ENCODE assay signal across 22 cellular contexts in genomic region chr17:77215281-77215680, GRCh38.
A peak's percentile ranks its signal among the peaks of the same experiment; 100 is the strongest.
DNase-seq lines count a peak whose midpoint lies in the region; ATAC-seq, FAIRE-seq and TF ChIP-seq lines count a peak whose summit lies in the region.
"Had no signal": no experiment of that assay in that cellular context is flagged by ENCODE, and none has a peak within 500 bp of the region (broad histone marks: within the 10 kb centered on the region; RNA-seq: fewer than 3 reads in every experiment).

No MANE protein-coding gene starts in this region.

- no peak overlapping the region for H4K91ac ChIP-seq in H1 (replicated peaks; ENCODE audit: insufficient read length, low read length)

- CTCF ChIA-PET in H1 (lab: Charles Lee; ENCODE audit: partially characterized antibody) = interaction anchor here (0.6 to 5.7 kb wide), 31 partner anchors 8 to 429 kb away, joined by 3 to 31 read pairs (median 3); no protein-coding TSS in a partner anchor

- H4K5ac ChIP-seq in H1 (ENCODE audit: insufficient read length, low read depth, low read length) = no peak overlapping the region

- no peak overlapping the region for H3K4me2 ChIP-seq in H1 (ENCODE audit: insufficient read depth in 1 of 2, low read depth in 2 of 2, low read length in 2 of 2)
- H3K4me2 ChIP-seq: KMS-11, SK-N-SH had no signal

- H3K4me1 ChIP-seq in H1 (replicated peaks in 1 of 4; ENCODE audit: control insufficient read depth in 3 of 4, insufficient read depth in 4 of 4, low read length in 3 of 4) = no peaks in the 10 kb centered on the region; a peak in 1 of 7 replicates
- H3K4me1 ChIP-seq: testis had no signal

- H3K56ac ChIP-seq in H1 (replicated peaks; ENCODE audit: insufficient read length, low read depth, low read length) = no peak overlapping the region

- H2BK5ac ChIP-seq in H1 (ENCODE audit: low read depth, low read length) = no peak overlapping the region

- H2BK12ac ChIP-seq in H1 (ENCODE audit: low read depth, low read length) = no peak overlapping the region

- no peaks in the 10 kb centered on the region for H3K79me2 ChIP-seq in H1 (ENCODE audit: control insufficient read depth in 1 of 2, insufficient read depth in 2 of 2, low read length in 2 of 2)

- peak overlapping the region; percentile 55 to 61 for H3K27ac Mint-ChIP-seq in stimulated activated naive CD8-positive, alpha-beta T cell treated with anti-CD3 and anti-CD28 coated beads, Interleukin-15, amount 100 ng/mL, for 72 hours
- H3K27ac Mint-ChIP-seq: activated CD4-positive, alpha-beta T cell treated with anti-CD3 and anti-CD28 coated beads for 36 hours; activated naive CD8-positive, alpha-beta T cell treated with anti-CD3 and anti-CD28 coated beads, Interleukin-2, amount 10 ng/mL, durations not matched to agents 7 days and 5 days; natural killer cell; T-helper 17 cell had no signal

- intact Hi-C loops in posterior vena cava (cut with DNase I) = no loop called here

- no peak overlapping the region for H2BK20ac ChIP-seq in H1 (ENCODE audit: low read length)

- H3K79me1 ChIP-seq in H1 (ENCODE audit: low read depth, low read length) = no peaks in the 10 kb centered on the region

- no peak overlapping the region for H2AFZ ChIP-seq in H1 (ENCODE audit: low read length)

- H3K14ac ChIP-seq in H1 (ENCODE audit: insufficient read length) = no peak overlapping the region

- H3K27ac ChIP-seq in H1 (ENCODE audit: low read depth, low read length) = no peak overlapping the region
- H3K27ac ChIP-seq: KMS-11, testis had no signal

- no peak overlapping the region for H3K4me3 ChIP-seq in H1 (ENCODE audit: extremely low read depth in 1 of 4, insufficient read depth in 2 of 4, low read depth in 3 of 4, low read length in 4 of 4)
- H3K4me3 ChIP-seq: testis had no signal

- H3K9me3 Mint-ChIP-seq in stimulated activated naive CD8-positive, alpha-beta T cell treated with anti-CD3 and anti-CD28 coated beads, Interleukin-15, amount 100 ng/mL, for 72 hours = no peaks in the 10 kb centered on the region
- H3K9me3 Mint-ChIP-seq: activated naive CD8-positive, alpha-beta T cell treated with anti-CD3 and anti-CD28 coated beads, Interleukin-2, amount 10 ng/mL, durations not matched to agents 7 days and 5 days; central memory CD8-positive, alpha-beta T cell; natural killer cell had no signal

- POLR2A ChIA-PET in H1 (lab: Charles Lee; ENCODE audit: partially characterized antibody) = interaction anchor here (1.0 to 1.3 kb wide), 2 partner anchors 113 to 127 kb away, joined by 3 read pairs; no protein-coding TSS in a partner anchor

- no peaks in the 10 kb centered on the region for H3K27me3 ChIP-seq in H1 (replicated peaks in 1 of 4; ENCODE audit: control insufficient read depth in 3 of 4, extremely low read depth in 1 of 4, insufficient read depth in 3 of 4, low read length in 3 of 4)
- H3K27me3 ChIP-seq: testis had no signal

- no peak for TF ChIP-seq RAD21 in H1 (IDR thresholded peaks at IDR 0.05 in 1 of 2, conservative IDR thresholded peaks at IDR 0.05 in 1 of 2; ENCODE audit: low read depth in 2 of 2, low read length in 2 of 2)

- no peak for ATAC-seq in stimulated activated naive CD8-positive, alpha-beta T cell treated with anti-CD3 and anti-CD28 coated beads, Interleukin-15, amount 100 ng/mL, for 72 hours
- no peak for ATAC-seq in stimulated activated naive CD8-positive, alpha-beta T cell treated with anti-CD3 and anti-CD28 coated beads, Interleukin-15, Interleukin-2, amounts not matched to agents 100 U/mL and 50 U/mL, for 24 hours
- no peak for ATAC-seq in GM18907 (IDR thresholded peaks at IDR 0.05; ENCODE audit: unreplicated experiment)
- ATAC-seq: activated CD4-positive, alpha-beta T cell treated with anti-CD3 and anti-CD28 coated beads for 36 hours had no signal

- TF ChIP-seq CTCF in H1 (IDR thresholded peaks at IDR 0.05; ENCODE audit: control extremely low read depth in 1 of 3, insufficient read depth in 1 of 3, low read depth in 1 of 3, low read length in 3 of 3) = no peak

- peak overlapping the region; percentile 97 for H3K23ac ChIP-seq in H1 (ENCODE audit: insufficient read length)

- no peak for DNase-seq in stimulated activated naive CD8-positive, alpha-beta T cell treated with anti-CD3 and anti-CD28 coated beads, Interleukin-15, amount 100 ng/mL, for 72 hours
- DNase-seq in stimulated activated naive CD8-positive, alpha-beta T cell treated with anti-CD3 and anti-CD28 coated beads, Interleukin-15, Interleukin-2, amounts not matched to agents 100 U/mL and 50 U/mL, for 24 hours = no peak
- no peak for DNase-seq in H1 (ENCODE audit: low read depth in 1 of 2, low spot score in 2 of 2)
- DNase-seq in posterior vena cava (ENCODE audit: low spot score) = peak; percentile 37
- no peak for DNase-seq in activated CD4-positive, CD25-positive, alpha-beta regulatory T cell treated with anti-CD3 and anti-CD28 coated beads, Interleukin-2, amount 50 U/mL, for 72 hours
- no peak for DNase-seq in A172 (ENCODE audit: low spot score)
- no peak for DNase-seq in NCI-H1048 (lab: John Stamatoyannopoulos, UW)
- DNase-seq: activated CD8-positive, alpha-beta memory T cell treated with anti-CD3 and anti-CD28 coated beads for 24 hours; activated gamma-delta T cell; activated naive CD8-positive, alpha-beta T cell treated with anti-CD3 and anti-CD28 coated beads, Interleukin-2, amount 10 ng/mL, durations not matched to agents 7 days and 5 days; natural killer cell; NCI-H146; NCI-H2107; NCI-H446 treated with DMSO at 0.1 percent for 48 hours; stimulated activated CD4-positive, alpha-beta T cell treated with anti-CD3 and anti-CD28 coated beads, Interleukin-4, amount 100 ng/mL, for 1 hour; T-helper 17 cell had no signal

- H4K20me1 ChIP-seq in H1 (replicated peaks in 1 of 2; ENCODE audit: control insufficient read depth in 1 of 2, insufficient read depth in 2 of 2, low read length in 2 of 2) = peaks cover 0 to 10% of the 10 kb centered on the region in 2 experiments

- H3K23me2 ChIP-seq in H1 (ENCODE audit: low read depth, low read length) = peaks cover 4% of the 10 kb centered on the region; the same call in 1 of the 2 replicates

- 92% methylated on average over 16 of the region's 16 CpGs; no CpG with 5 or more reads in 1 of the 2 experiments for WGBS in H1 (ENCODE audit: extremely low coverage in 1 of 2, insufficient coverage in 1 of 2, insufficient read length in 1 of 2, insufficient replicate concordance in 2 of 2, low coverage in 1 of 2, low lambda C conversion rate in 2 of 2, missing lambda C conversion rate in 1 of 2), 2 experiments

- no peak overlapping the region for H2AK5ac ChIP-seq in H1 (ENCODE audit: low read depth, low read length)

- no peak overlapping the region for H2BK120ac ChIP-seq in H1 (replicated peaks; ENCODE audit: low read depth, low read length)

- TF ChIP-seq POLR2A in H1 (IDR thresholded peaks at IDR 0.05; ENCODE audit: control extremely low read depth in 1 of 2, low read depth in 2 of 2, low read length in 2 of 2) = no peak

- no peak overlapping the region for H3K4me3 Mint-ChIP-seq in stimulated activated naive CD8-positive, alpha-beta T cell treated with anti-CD3 and anti-CD28 coated beads, Interleukin-15, amount 100 ng/mL, for 72 hours
- H3K4me3 Mint-ChIP-seq: activated CD4-positive, alpha-beta T cell treated with anti-CD3 and anti-CD28 coated beads for 36 hours; activated naive CD8-positive, alpha-beta T cell treated with anti-CD3 and anti-CD28 coated beads, Interleukin-2, amount 10 ng/mL, durations not matched to agents 7 days and 5 days; central memory CD8-positive, alpha-beta T cell; natural killer cell; T-helper 17 cell had no signal

- FAIRE-seq in H1 (lab: Jason Lieb, UNC) = no peak

- H3K9me3 ChIP-seq in H1 (ENCODE audit: insufficient read depth in 2 of 2, low read depth in 1 of 2, low read length in 1 of 2) = no peaks in the 10 kb centered on the region
- H3K9me3 ChIP-seq: SK-N-SH, testis had no signal

- H4K8ac ChIP-seq in H1 (ENCODE audit: extremely low read depth, insufficient read depth, low read length) = no peak overlapping the region

- no peak overlapping the region for H3K4ac ChIP-seq in H1 (replicated peaks; ENCODE audit: insufficient read length, low read depth, low read length)

- no peak for TF ChIP-seq EP300 in H1 (IDR thresholded peaks at IDR 0.05; ENCODE audit: borderline replicate concordance in 1 of 2, low read depth in 2 of 2, low read length in 2 of 2)

- H3K36me3 ChIP-seq in H1 (ENCODE audit: control insufficient read depth in 2 of 4, insufficient read depth in 4 of 4, low read length in 3 of 4) = peaks cover 9 to 34% (median 26%) of the 10 kb centered on the region in 4 experiments

- no peak overlapping the region for H3K9ac ChIP-seq in H1 (replicated peaks in 1 of 4; ENCODE audit: extremely low read depth in 1 of 4, low read depth in 3 of 4, low read length in 3 of 4)
- H3K9ac ChIP-seq: KMS-11, SK-N-SH had no signal

- no peak overlapping the region for H2BK15ac ChIP-seq in H1 (ENCODE audit: low read length)

- peaks cover 6% of the 10 kb centered on the region for H3K4me1 Mint-ChIP-seq in stimulated activated naive CD8-positive, alpha-beta T cell treated with anti-CD3 and anti-CD28 coated beads, Interleukin-15, amount 100 ng/mL, for 72 hours
- H3K4me1 Mint-ChIP-seq: activated CD4-positive, alpha-beta T cell treated with anti-CD3 and anti-CD28 coated beads for 36 hours; central memory CD8-positive, alpha-beta T cell had no signal

- no peaks in the 10 kb centered on the region for H3K27me3 Mint-ChIP-seq in stimulated activated naive CD8-positive, alpha-beta T cell treated with anti-CD3 and anti-CD28 coated beads, Interleukin-15, amount 100 ng/mL, for 72 hours
- H3K27me3 Mint-ChIP-seq: activated CD4-positive, alpha-beta T cell treated with anti-CD3 and anti-CD28 coated beads for 36 hours; activated naive CD8-positive, alpha-beta T cell treated with anti-CD3 and anti-CD28 coated beads, Interleukin-2, amount 10 ng/mL, durations not matched to agents 7 days and 5 days; central memory CD8-positive, alpha-beta T cell; T-helper 17 cell had no signal

- peak overlapping the region; percentile 19; the same call in 1 of the 2 replicates for H3K18ac ChIP-seq in H1 (ENCODE audit: extremely low read depth, low read length)

TF ChIP-seq in H1, 55 proteins besides CTCF, POLR2A, EP300 and RAD21 (continues in another document):
- no peak for TF ChIP-seq NANOG (IDR thresholded peaks at IDR 0.05; ENCODE audit: insufficient read depth, low read depth, low read length, poor library complexity, severe bottlenecking)
- TF ChIP-seq CHD1 (IDR thresholded peaks at IDR 0.05; ENCODE audit: low read depth, low read length) = no peak
- no peak for TF ChIP-seq CBX5 (IDR thresholded peaks at IDR 0.05; ENCODE audit: low read depth, low read length)
- TF ChIP-seq SP2 (IDR thresholded peaks at IDR 0.05; ENCODE audit: low read length) = no peak
- no peak for TF ChIP-seq JUN (IDR thresholded peaks at IDR 0.05; ENCODE audit: low read depth, low read length)
- TF ChIP-seq SIX5 (IDR thresholded peaks at IDR 0.05; ENCODE audit: low read depth, low read length) = no peak
- TF ChIP-seq SP1 (IDR thresholded peaks at IDR 0.05; ENCODE audit: low read depth, low read length) = no peak
- TF ChIP-seq RFX5 (IDR thresholded peaks at IDR 0.05; ENCODE audit: borderline replicate concordance, low read depth, low read length) = no peak
- TF ChIP-seq POU5F1 (IDR thresholded peaks at IDR 0.05; ENCODE audit: low read depth, low read length) = no peak
- TF ChIP-seq CEBPB (IDR thresholded peaks at IDR 0.05; ENCODE audit: low read depth, low read length) = no peak
- no peak for TF ChIP-seq KDM1A (IDR thresholded peaks at IDR 0.05; ENCODE audit: borderline replicate concordance, low read length)
